8 cellular contexts compared by ENCODE assay signal in the genomic region with DNA sequence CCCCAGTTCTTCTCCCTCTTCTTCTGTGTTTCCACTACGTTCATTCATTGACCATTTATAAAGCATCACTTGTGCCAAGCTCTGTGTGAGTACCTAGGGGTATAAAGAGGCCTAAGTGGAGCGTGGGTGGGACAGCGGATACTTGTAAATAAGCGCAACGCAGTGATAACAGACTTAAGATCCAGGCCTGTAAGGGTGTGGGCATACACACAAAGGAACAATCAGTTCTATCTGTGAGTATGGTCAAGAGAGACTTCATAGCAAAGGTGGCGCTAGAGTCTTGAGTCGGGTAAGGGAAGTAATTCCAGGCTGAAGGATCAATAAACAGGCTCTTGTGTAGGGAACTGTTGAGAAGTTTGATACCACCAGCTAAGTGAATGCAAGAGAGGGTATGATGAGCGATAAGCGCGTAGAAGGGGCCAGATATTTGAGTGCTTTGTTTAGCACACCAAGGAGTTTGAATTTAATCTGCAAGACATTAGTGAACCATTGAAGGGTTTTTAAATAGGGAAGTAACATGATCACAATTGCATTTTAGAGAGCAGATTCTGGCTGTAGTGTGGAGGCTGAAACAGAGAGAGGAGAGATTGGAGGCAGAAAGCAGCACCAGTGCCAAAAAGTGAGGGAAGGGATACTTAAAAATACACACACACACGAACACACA. TPM values are rescaled to one million over a fixed set of nuclear protein-coding genes. Genes with fewer than 3 reads are reported as not detected.
DNase-seq lines count a peak whose midpoint lies in the region; ATAC-seq and TF ChIP-seq lines count a peak whose summit lies in the region.

No MANE protein-coding gene starts in this region.

- TF ChIP-seq CTCF in CD14-positive monocyte (IDR thresholded peaks at IDR 0.05): no peak
- TF ChIP-seq CTCF in mesothelial cell of epicardium (IDR thresholded peaks at IDR 0.05; ENCODE audit: unreplicated experiment): no peak

- H3K9ac ChIP-seq in HUES6 (ENCODE audit: low read length) (no peak overlapping the region), adipocyte (ENCODE audit: low read length) (peak overlapping the region; percentile 89)

- intact Hi-C loops in CD14-positive monocyte (cut with micrococcal nuclease): loop anchor here (10.0 kb wide), 2 partner anchors 89 to 179 kb away; a partner anchor contains a TSS

- no peaks in the 10 kb centered on the region for H3K9me3 ChIP-seq in HUES6 (ENCODE audit: control insufficient read depth, insufficient read depth, low read depth, low read length)
- H3K9me3 ChIP-seq in adipocyte (ENCODE audit: control insufficient read depth, low read length): no peaks in the 10 kb centered on the region

- H3K36me3 ChIP-seq in HUES6 (ENCODE audit: control insufficient read depth, insufficient read depth, low read length): no peaks in the 10 kb centered on the region
- no peaks in the 10 kb centered on the region for H3K36me3 ChIP-seq in adipocyte (ENCODE audit: control insufficient read depth, insufficient read depth, low read length, severe bottlenecking)

- H3K4me1 ChIP-seq in HUES6 (ENCODE audit: control insufficient read depth, insufficient read depth, low read length) (peaks cover 20% of the 10 kb centered on the region), adipocyte (ENCODE audit: control insufficient read depth, insufficient read depth, low read length) (peaks cover 16% of the 10 kb centered on the region)

- H3K27me3 Mint-ChIP-seq in CD14-positive monocyte (ENCODE audit: low read depth in 3 of 3) (peaks cover 0 to 3% (median 3%) of the 10 kb centered on the region in 3 donors), mesothelial cell of epicardium (ENCODE audit: low read depth) (no peaks in the 10 kb centered on the region)

- H3K4me1 Mint-ChIP-seq in CD14-positive monocyte (peaks cover 35% of the 10 kb centered on the region), mesothelial cell of epicardium (peaks cover 25% of the 10 kb centered on the region)

- H3K4me3 ChIP-seq in HUES6 (ENCODE audit: low read depth, low read length) (peak overlapping the region; percentile 69), adipocyte (ENCODE audit: low read length) (peak overlapping the region; percentile 91)

- H3K36me3 Mint-ChIP-seq in CD14-positive monocyte: peaks cover 0 to 3% of the 10 kb centered on the region in 2 donors
- no peaks in the 10 kb centered on the region for H3K36me3 Mint-ChIP-seq in mesothelial cell of epicardium

- DNase-seq in CD14-positive monocyte (ENCODE audit: low spot score): no peak
- DNase-seq in adipocyte (ENCODE audit: low read depth): no peak
- no peak for DNase-seq in mesothelial cell of epicardium (ENCODE audit: low spot score in 2 of 2, unreplicated experiment in 2 of 2)
- DNase-seq in NCI-H2196 treated with DMSO at 0.1 percent for 48 hours (lab: John Stamatoyannopoulos, UW; ENCODE audit: unreplicated experiment): no peak
- no peak for DNase-seq in hippocampal formation (lab: John Stamatoyannopoulos, UW)

- ATAC-seq in HG02642 (IDR thresholded peaks at IDR 0.05; ENCODE audit: poor library complexity, unreplicated experiment): no peak
- no peak for ATAC-seq in HG02571 (IDR thresholded peaks at IDR 0.05; ENCODE audit: unreplicated experiment)

- H3K4me3 Mint-ChIP-seq in CD14-positive monocyte (peak overlapping the region; percentile 79 to 93), mesothelial cell of epicardium (peak overlapping the region; percentile 74)

- no peak overlapping the region for H3K27ac ChIP-seq in HUES6 (ENCODE audit: low read depth, low read length)

- H3K9me3 Mint-ChIP-seq in CD14-positive monocyte (no peaks in the 10 kb centered on the region), mesothelial cell of epicardium (no peaks in the 10 kb centered on the region)

- H3K27ac Mint-ChIP-seq in CD14-positive monocyte (peak overlapping the region in 4 of 7 donors; percentile 0 to 86 (median 63)), mesothelial cell of epicardium (peak overlapping the region; percentile 68)

- peaks cover 10% of the 10 kb centered on the region; the same call in 1 of the 2 replicates for H3K27me3 ChIP-seq in HUES6 (ENCODE audit: control insufficient read depth, insufficient read depth, low read length)
- H3K27me3 ChIP-seq in adipocyte (replicated peaks; ENCODE audit: control insufficient read depth, insufficient read depth, low read length): no peaks in the 10 kb centered on the region

RNA-seq across cellular contexts. Expression of a gene that starts 1.0 kb away (rescaled TPM):
- polyA plus RNA-seq in CD14-positive monocyte: 1 to 10 TPM; 4.9 to 7.1 TPM
- 36.3 to 39.8 TPM (median 38.1 TPM) in 3 replicates for total RNA-seq in mesothelial cell of epicardium
